ENCODE assay signal across 8 cellular contexts in the genomic region with DNA sequence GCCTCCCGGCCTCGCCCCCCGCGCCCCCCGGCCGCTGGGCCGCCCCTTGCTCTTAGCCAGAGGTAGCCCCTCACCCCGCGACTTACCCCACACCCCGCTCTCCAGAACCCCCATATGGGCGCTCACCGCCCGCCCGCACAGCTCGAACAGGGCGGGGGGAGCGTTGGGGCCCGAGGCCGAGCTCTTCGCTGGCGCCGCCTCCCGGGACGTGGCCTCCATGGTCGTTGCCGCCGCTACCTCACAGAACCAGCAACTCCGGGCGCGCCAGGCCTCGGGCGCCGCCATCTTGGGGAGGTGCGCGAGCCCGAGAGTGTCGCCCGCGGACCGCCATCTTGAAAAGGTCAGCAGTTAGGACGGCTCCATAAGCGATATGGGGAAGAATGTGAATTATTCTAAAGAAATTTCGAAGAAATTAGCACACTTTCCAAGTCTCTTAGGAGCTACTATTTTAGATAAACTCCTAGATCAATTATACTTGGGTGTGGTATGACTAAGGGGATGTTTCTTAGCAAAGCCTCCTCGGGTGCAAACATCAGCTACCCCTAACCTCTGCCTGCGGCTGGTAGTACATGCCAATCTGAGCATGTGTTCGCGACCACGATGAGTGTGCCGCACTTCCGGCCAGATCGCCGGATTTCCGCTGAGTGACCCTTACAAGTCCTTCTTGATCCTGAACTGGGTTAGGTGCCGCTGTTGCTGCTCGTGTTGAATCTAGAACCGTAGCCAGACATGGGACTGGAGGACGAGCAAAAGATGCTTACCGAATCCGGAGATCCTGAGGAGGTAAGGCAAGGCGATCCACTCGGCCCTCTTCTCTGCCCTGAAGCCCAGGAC. TPM values are rescaled to one million over a fixed set of nuclear protein-coding genes. Genes with fewer than 3 reads are reported as not detected.
DNase-seq lines count a peak whose midpoint lies in the region; ATAC-seq and TF ChIP-seq lines count a peak whose summit lies in the region.

A gene with protein sequence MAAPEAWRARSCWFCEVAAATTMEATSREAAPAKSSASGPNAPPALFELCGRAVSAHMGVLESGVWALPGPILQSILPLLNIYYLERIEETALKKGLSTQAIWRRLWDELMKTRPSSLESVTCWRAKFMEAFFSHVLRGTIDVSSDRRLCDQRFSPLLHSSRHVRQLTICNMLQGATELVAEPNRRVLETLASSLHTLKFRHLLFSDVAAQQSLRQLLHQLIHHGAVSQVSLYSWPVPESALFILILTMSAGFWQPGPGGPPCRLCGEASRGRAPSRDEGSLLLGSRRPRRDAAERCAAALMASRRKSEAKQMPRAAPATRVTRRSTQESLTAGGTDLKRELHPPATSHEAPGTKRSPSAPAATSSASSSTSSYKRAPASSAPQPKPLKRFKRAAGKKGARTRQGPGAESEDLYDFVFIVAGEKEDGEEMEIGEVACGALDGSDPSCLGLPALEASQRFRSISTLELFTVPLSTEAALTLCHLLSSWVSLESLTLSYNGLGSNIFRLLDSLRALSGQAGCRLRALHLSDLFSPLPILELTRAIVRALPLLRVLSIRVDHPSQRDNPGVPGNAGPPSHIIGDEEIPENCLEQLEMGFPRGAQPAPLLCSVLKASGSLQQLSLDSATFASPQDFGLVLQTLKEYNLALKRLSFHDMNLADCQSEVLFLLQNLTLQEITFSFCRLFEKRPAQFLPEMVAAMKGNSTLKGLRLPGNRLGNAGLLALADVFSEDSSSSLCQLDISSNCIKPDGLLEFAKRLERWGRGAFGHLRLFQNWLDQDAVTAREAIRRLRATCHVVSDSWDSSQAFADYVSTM (minus strand): TSS at position 579 of the 834 bp plus-strand sequence. CDS start 294 bp downstream, at position 285.
A gene (plus strand): TSS at position 661 of the 834 bp plus-strand sequence. CDS start 69 bp downstream, at position 730.

- peaks cover 2 to 36% of the 10 kb centered on the region in 2 experiments; a peak in 3 of 4 replicates for H3K79me1 ChIP-seq in IMR-90 (ENCODE audit: low read depth in 1 of 2, low read length in 2 of 2)

- H3K27me3 ChIP-seq in IMR-90 (ENCODE audit: control insufficient read depth, insufficient read depth, low read length), result no peaks in the 10 kb centered on the region

- H3K36me3 ChIP-seq in IMR-90 (ENCODE audit: control insufficient read depth, insufficient read depth, low read length), result no peaks in the 10 kb centered on the region; the same call in 1 of the 2 replicates

- in situ Hi-C loops in IMR-90 (cut with MboI; ENCODE audit: low sequenced_read_pairs), result no loop called here

- TF ChIP-seq CTCF in IMR-90 (conservative IDR thresholded peaks at IDR 0.05; ENCODE audit: low read depth, low read length), result peak; percentile 11; the same call in 1 of the 2 replicates

- peak; percentile 82 for ATAC-seq in GM21528 (IDR thresholded peaks at IDR 0.05; ENCODE audit: low FRiP score, unreplicated experiment)
- peak; percentile 81 for ATAC-seq in IMR-90 (ENCODE audit: low read depth)

- POLR2A ChIA-PET in IMR-90 (lab: Charles Lee; ENCODE audit: unreplicated experiment), result no interaction called here

- H2AK5ac ChIP-seq in IMR-90 (ENCODE audit: low read depth, low read length), result peak within 1 kb of the TSS; percentile 93

- H3K9ac ChIP-seq in IMR-90 (ENCODE audit: low read depth, low read length), result peak within 1 kb of the TSS; percentile 100

- 1% methylated on average over 22 of the region's 61 CpGs; no CpG with 5 or more reads in 1 of the 2 experiments for WGBS in IMR-90 (ENCODE audit: extremely low coverage in 2 of 2, insufficient read length in 1 of 2), 2 experiments

- H3K56ac ChIP-seq in IMR-90 (ENCODE audit: extremely low read depth, insufficient read depth, low read length), result peak within 1 kb of the TSS; percentile 79

- peak within 1 kb of the TSS; percentile 97 for H3K4me3 ChIP-seq in IMR-90 (ENCODE audit: insufficient read depth, low read depth, low read length)

- TF ChIP-seq POLR2A in IMR-90 (IDR thresholded peaks at IDR 0.05; ENCODE audit: low read depth, low read length), result peak; percentile 97

- H4K5ac ChIP-seq in IMR-90 (ENCODE audit: low read depth, low read length), result peak within 1 kb of the TSS; percentile 90

- H3K14ac ChIP-seq in IMR-90 (replicated peaks; ENCODE audit: low read depth, low read length), result peak within 1 kb of the TSS; percentile 96

- peak within 1 kb of the TSS; percentile 86 for H3K4ac ChIP-seq in IMR-90 (ENCODE audit: low read depth, low read length)

- peaks cover 35% of the 10 kb centered on the region for H4K20me1 ChIP-seq in IMR-90 (ENCODE audit: insufficient read depth, low read length)

- peak within 1 kb of the TSS; percentile 70 for H3K18ac ChIP-seq in IMR-90 (ENCODE audit: low read depth, low read length)

- H3K4me1 ChIP-seq in IMR-90 (ENCODE audit: control insufficient read depth, insufficient read depth, low read length), result peaks cover 5% of the 10 kb centered on the region

- H2BK20ac ChIP-seq in IMR-90 (ENCODE audit: low read depth, low read length), result peak within 1 kb of the TSS; percentile 64; the same call in 1 of the 2 replicates

- dilution Hi-C loops in IMR-90 (cut with HindIII; ENCODE audit: low sequenced_read_pairs, unreplicated experiment), result no loop called here

- CTCF ChIA-PET in IMR-90 (lab: Yijun Ruan, JAX), result interaction anchor here (0.5 kb wide), 1 partner anchor 13 kb away, joined by 4 read pairs; no protein-coding TSS in a partner anchor

- no peak for TF ChIP-seq RAD21 in IMR-90 (IDR thresholded peaks at IDR 0.05; ENCODE audit: low read length)

- H3K4me2 ChIP-seq in IMR-90 (ENCODE audit: low read depth, low read length), result peak within 1 kb of the TSS; percentile 92

- H3K27ac ChIP-seq in IMR-90 (ENCODE audit: insufficient read depth, low read length), result peak within 1 kb of the TSS; percentile 100

- H3K9me3 ChIP-seq in IMR-90 (ENCODE audit: control insufficient read depth, insufficient read depth, low read length), result no peaks in the 10 kb centered on the region

- peak within 1 kb of the TSS; percentile 64 to 76 for H4K8ac ChIP-seq in IMR-90 (ENCODE audit: low read depth in 2 of 2, low read length in 2 of 2)

- peak within 1 kb of the TSS; percentile 97 for H2AK9ac ChIP-seq in IMR-90 (replicated peaks; ENCODE audit: low read depth, low read length, poor library complexity)

- peak within 1 kb of the TSS; percentile 87 for H2BK120ac ChIP-seq in IMR-90 (ENCODE audit: low read depth, low read length)

- H3K23ac ChIP-seq in IMR-90 (ENCODE audit: low read depth, low read length), result peak within 1 kb of the TSS; percentile 90

- peak within 1 kb of the TSS; percentile 84 for H2AFZ ChIP-seq in IMR-90 (replicated peaks; ENCODE audit: low read length, poor library complexity)

- peaks cover 11% of the 10 kb centered on the region for H3K9me1 ChIP-seq in IMR-90 (ENCODE audit: insufficient read depth, low read length)

- peak within 1 kb of the TSS; percentile 91 for H4K91ac ChIP-seq in IMR-90 (ENCODE audit: insufficient read depth, low read depth, low read length)

- peak; percentile 96 for DNase-seq in DMS114 treated with DMSO at 0.1 percent for 48 hours (lab: John Stamatoyannopoulos, UW; ENCODE audit: unreplicated experiment)
- DNase-seq in IMR-90, result peak; percentile 98
- peak; percentile 97 for DNase-seq in OCI-M1 (lab: John Stamatoyannopoulos, UW)
- peak; percentile 89 for DNase-seq in activated T-cell treated with anti-CD3 and anti-CD28 coated beads for 24 hours (ENCODE audit: low read depth)
- peak; percentile 93 for DNase-seq in epidermal melanocyte (ENCODE audit: insufficient read length, low spot score)
- DNase-seq in middle frontal gyrus (ENCODE audit: extremely low spot score, low spot score), result peak; percentile 92
- DNase-seq in stimulated activated CD8-positive, alpha-beta memory T cell treated with anti-CD3 and anti-CD28 coated beads, Interleukin-2, amount 100 ng/mL, for 48 hours (ENCODE audit: low read depth in 2 of 2), result peak; percentile 84 to 87

- intact Hi-C loops in IMR-90 (cut with micrococcal nuclease), result no loop called here

- H2BK15ac ChIP-seq in IMR-90 (ENCODE audit: low read depth, low read length), result no peak within 1 kb of the TSS

- H2BK5ac ChIP-seq in IMR-90 (ENCODE audit: low read depth, low read length, poor library complexity, severe bottlenecking), result peak within 1 kb of the TSS; percentile 94

- no TSS peak for BruUV-seq in IMR-90 (replicated peaks; lab: Mats Ljungman, UMichigan)

TF ChIP-seq in IMR-90, 13 proteins besides CTCF, POLR2A, EP300 and RAD21 (continues in another document):
- TF ChIP-seq MXI1 (IDR thresholded peaks at IDR 0.05; ENCODE audit: borderline replicate concordance, low read depth, low read length) (peak; percentile 79; the same call in 1 of the 2 replicates), CEBPB (IDR thresholded peaks at IDR 0.05; ENCODE audit: low read depth, low read length) (no peak), MAFK (IDR thresholded peaks at IDR 0.05; ENCODE audit: low read depth, low read length) (no peak; the same call in 1 of the 2 replicates), SMC3 (IDR thresholded peaks at IDR 0.05; ENCODE audit: low read depth, low read length) (no peak), MAZ (IDR thresholded peaks at IDR 0.05; ENCODE audit: borderline replicate concordance, low read depth, low read length) (peak; percentile 37; the same call in 1 of the 2 replicates), NFE2L2 (IDR thresholded peaks at IDR 0.05; ENCODE audit: low read depth, low read length) (no peak), RFX5 (IDR thresholded peaks at IDR 0.05; ENCODE audit: low read depth, low read length) (no peak), CHD1 (IDR thresholded peaks at IDR 0.05; ENCODE audit: low read depth, low read length) (no peak; the same call in 1 of the 2 replicates), RCOR1 (IDR thresholded peaks at IDR 0.05; ENCODE audit: insufficient replicate concordance, low read length) (no peak), BHLHE40 (IDR thresholded peaks at IDR 0.05; ENCODE audit: low read depth, low read length) (peak; percentile 98), FOS (IDR thresholded peaks at IDR 0.05; ENCODE audit: low read depth, low read length) (peak; percentile 7; the same call in 1 of the 2 replicates)
- TF ChIP-seq, protein P1, sequence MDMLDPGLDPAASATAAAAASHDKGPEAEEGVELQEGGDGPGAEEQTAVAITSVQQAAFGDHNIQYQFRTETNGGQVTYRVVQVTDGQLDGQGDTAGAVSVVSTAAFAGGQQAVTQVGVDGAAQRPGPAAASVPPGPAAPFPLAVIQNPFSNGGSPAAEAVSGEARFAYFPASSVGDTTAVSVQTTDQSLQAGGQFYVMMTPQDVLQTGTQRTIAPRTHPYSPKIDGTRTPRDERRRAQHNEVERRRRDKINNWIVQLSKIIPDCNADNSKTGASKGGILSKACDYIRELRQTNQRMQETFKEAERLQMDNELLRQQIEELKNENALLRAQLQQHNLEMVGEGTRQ (IDR thresholded peaks at IDR 0.05; ENCODE audit: low read depth, low read length), result peak; percentile 80

RNA-seq across cellular contexts. Expression of the first gene that starts in this region (rescaled TPM):
- total RNA-seq in IMR-90 (2012; rRNA removed), result 62.5 and 67.6 TPM in 2 replicates
- polyA plus RNA-seq in IMR-90 (2012; rRNA removed), result 81.1 and 83.2 TPM in 2 replicates
- 53.0 and 85.3 TPM in 2 replicates for polyA plus RNA-seq in IMR-90 (2012; cell fraction: cytosol; rRNA removed)
- 102 and 130 TPM in 2 replicates for polyA plus RNA-seq in IMR-90 (2012; cell fraction: nucleus; rRNA removed; ENCODE audit: low replicate concordance)

RNA-seq across cellular contexts. Expression of the second gene that starts in this region (rescaled TPM):
- total RNA-seq in IMR-90 (2012; rRNA removed), result 347 and 738 TPM in 2 replicates
- 535 and 736 TPM in 2 replicates for polyA plus RNA-seq in IMR-90 (2012; rRNA removed)
- 166 and 447 TPM in 2 replicates for polyA plus RNA-seq in IMR-90 (2012; cell fraction: cytosol; rRNA removed)
- 31.1 and 246 TPM in 2 replicates for polyA plus RNA-seq in IMR-90 (2012; cell fraction: nucleus; rRNA removed; ENCODE audit: low replicate concordance)

Comparison
In these comparisons a context has a peak if more than half of its experiments do, and no peak if none do; other contexts are left out.
1. Peak in every context shown above with its lines: DNase-seq, ATAC-seq, H3K4me3 ChIP-seq and H3K27ac ChIP-seq.